In the genomic region with DNA sequence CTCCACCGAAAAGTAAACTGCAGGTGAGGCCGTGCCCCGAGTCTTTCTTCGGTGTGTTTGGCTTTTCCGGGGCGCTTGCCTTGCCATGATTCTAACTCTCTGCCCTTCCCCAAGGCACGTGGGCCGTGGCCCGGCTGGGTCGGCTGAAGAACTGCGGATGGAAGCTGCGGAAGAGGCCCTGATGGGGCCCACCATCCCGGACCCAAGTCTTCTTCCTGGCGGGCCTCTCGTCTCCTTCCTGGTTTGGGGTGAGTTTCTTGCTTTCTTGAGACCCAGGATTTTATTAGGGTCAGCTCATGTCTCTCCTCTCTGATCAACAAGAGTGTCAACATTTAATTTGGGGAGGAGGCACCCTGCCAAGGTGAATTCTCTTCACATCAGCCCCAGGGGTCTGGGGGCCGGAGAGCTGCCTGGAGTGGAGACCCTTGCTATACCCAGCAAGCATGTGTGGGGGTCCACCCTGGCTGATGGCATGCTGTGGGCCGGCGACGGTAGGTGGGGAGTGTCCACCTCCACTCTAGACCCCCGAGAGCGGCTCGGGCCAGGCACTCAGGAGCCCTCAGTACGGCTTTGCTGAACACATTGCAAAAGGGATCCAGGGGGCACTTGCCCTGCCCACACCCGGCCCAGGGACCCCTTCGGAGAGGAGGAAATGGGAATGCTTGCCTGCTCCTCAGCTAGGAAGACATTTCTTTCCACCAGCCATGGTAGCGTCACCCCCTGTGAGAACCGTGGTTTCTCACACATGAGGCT, we compare ENCODE assay signal across 16 cellular contexts. TPM values are rescaled to one million over a fixed set of nuclear protein-coding genes. Genes with fewer than 3 reads are reported as not detected.
"Had no signal": no experiment of that assay in that cellular context is flagged by ENCODE, and none has a peak within 500 bp of the region (broad histone marks: within the 10 kb centered on the region; RNA-seq: fewer than 3 reads in every experiment).

No MANE protein-coding gene starts in this region.

- H3K36me3 ChIP-seq: heart left ventricle, left ventricle myocardium inferior, lower lobe of right lung, pancreas had no signal

- H3K9me3 Mint-ChIP-seq: natural killer cell treated with Interleukin-12 subunit alpha and Interleukin-12 subunit beta and Interleukin-15 and Interleukin-18, amount 100 ng/mL, for 72 hours had no signal

- ATAC-seq: esophagus mucosa; left cardiac atrium; lower lobe of right lung; natural killer cell treated with Interleukin-12 subunit alpha and Interleukin-12 subunit beta and Interleukin-15 and Interleukin-18, amount 100 ng/mL, for 72 hours; sciatic nerve had no signal

- H3K27me3 ChIP-seq: pancreas had no signal

- H3K27ac Mint-ChIP-seq: natural killer cell treated with Interleukin-12 subunit alpha and Interleukin-12 subunit beta and Interleukin-15 and Interleukin-18, amount 100 ng/mL, for 72 hours had no signal

- H3K27ac ChIP-seq: heart left ventricle, left ventricle myocardium inferior, lower lobe of right lung, pancreas had no signal

- DNase-seq: central memory CD4-positive, alpha-beta T cell; cortex of kidney; dorsolateral prefrontal cortex; effector memory CD4-positive, alpha-beta T cell; left cardiac atrium; mesenchymal stem cell; midbrain; stimulated activated naive CD4-positive, alpha-beta T cell treated with Interleukin-2 at 50 U/mL for 16 hours; trophoblast cell had no signal

- H3K36me3 Mint-ChIP-seq: natural killer cell treated with Interleukin-12 subunit alpha and Interleukin-12 subunit beta and Interleukin-15 and Interleukin-18, amount 100 ng/mL, for 72 hours had no signal

- H3K4me3 Mint-ChIP-seq: natural killer cell treated with Interleukin-12 subunit alpha and Interleukin-12 subunit beta and Interleukin-15 and Interleukin-18, amount 100 ng/mL, for 72 hours had no signal

- H3K4me1 ChIP-seq: heart left ventricle, left ventricle myocardium inferior, lower lobe of right lung, pancreas had no signal

- H3K9me3 ChIP-seq: heart left ventricle, left ventricle myocardium inferior, lower lobe of right lung, pancreas had no signal

- H3K4me3 ChIP-seq: dorsolateral prefrontal cortex, heart left ventricle, left ventricle myocardium inferior, lower lobe of right lung, pancreas had no signal

RNA-seq across cellular contexts. Expression of gene MEG3, which starts 10.3 kb away (rescaled TPM):
- total RNA-seq: natural killer cell treated with Interleukin-12 subunit alpha and Interleukin-12 subunit beta and Interleukin-15 and Interleukin-18, amount 100 ng/mL, for 72 hours had no signal
